Comparison of ENCODE assay signal across 14 cellular contexts in genomic region chr2:238420878-238421694, GRCh38. TPM values are rescaled to one million over a fixed set of nuclear protein-coding genes. Genes with fewer than 3 reads are reported as not detected.
DNase-seq lines count a peak whose midpoint lies in the region; TF ChIP-seq lines count a peak whose summit lies in the region.
"Had no signal": no experiment of that assay in that cellular context is flagged by ENCODE, and none has a peak within 500 bp of the region (broad histone marks: within the 10 kb centered on the region; RNA-seq: fewer than 3 reads in every experiment).

No MANE protein-coding gene starts in this region.

- H3K4me3 Mint-ChIP-seq in endodermal cell, result no peak overlapping the region

- H3K9me3 ChIP-seq in endodermal cell (ENCODE audit: control insufficient read depth, low read length) (peaks cover 1% of the 10 kb centered on the region), osteoblast (ENCODE audit: low read depth, low read length) (no peaks in the 10 kb centered on the region)

- H3K27ac Mint-ChIP-seq in endodermal cell, result peak overlapping the region; percentile 48

- H3K36me3 ChIP-seq in endodermal cell (ENCODE audit: control insufficient read depth, insufficient read depth, low read length) (no peaks in the 10 kb centered on the region), osteoblast (ENCODE audit: insufficient read depth, low read length) (no peaks in the 10 kb centered on the region)
- H3K36me3 ChIP-seq: HAP-1 had no signal

- H2AFZ ChIP-seq in osteoblast (ENCODE audit: low read length), result peak overlapping the region; percentile 30

- no peak overlapping the region for H3K4me3 ChIP-seq in endodermal cell (ENCODE audit: low read length)
- no peak overlapping the region for H3K4me3 ChIP-seq in osteoblast (ENCODE audit: insufficient read depth, low read length)
- H3K4me3 ChIP-seq: HAP-1 had no signal

- H3K27me3 ChIP-seq in endodermal cell (ENCODE audit: control insufficient read depth, insufficient read depth, low read length, poor library complexity, severe bottlenecking), result no peaks in the 10 kb centered on the region
- no peaks in the 10 kb centered on the region for H3K27me3 ChIP-seq in osteoblast (ENCODE audit: insufficient read depth, low read length)

- DNase-seq in ELF-1 (ENCODE audit: low read depth, low spot score) (peak; percentile 40), OCI-M1 (lab: John Stamatoyannopoulos, UW) (peak; percentile 95), endodermal cell (peak; percentile 67), osteoblast (ENCODE audit: insufficient read length, low spot score, missing footprints) (peak; percentile 61), globus pallidus (ENCODE audit: low spot score) (no peak), NCI-H2107 treated with DMSO at 0.1 percent for 48 hours (lab: John Stamatoyannopoulos, UW; ENCODE audit: unreplicated experiment) (no peak), GM19240 (ENCODE audit: insufficient read length, low spot score) (no peak)
- no peak for DNase-seq in NK-92 treated with Interleukin-12 subunit alpha and Interleukin-12 subunit beta, amount 100 ng/mL, for 24 hours (lab: John Stamatoyannopoulos, UW)
- DNase-seq: activated CD4-positive, alpha-beta T cell treated with anti-CD3 and anti-CD28 coated beads for 48 hours; hippocampal formation; NCI-H1694; stimulated activated CD4-positive, alpha-beta T cell treated with anti-CD3 and anti-CD28 coated beads, Interleukin-4, amount 100 ng/mL, for 1 hour; stimulated activated naive CD4-positive, alpha-beta T cell treated with Interleukin-2 at 50 U/mL for 16 hours had no signal

- TF ChIP-seq CTCF in endodermal cell (conservative IDR thresholded peaks at IDR 0.05) (no peak), osteoblast (IDR thresholded peaks at IDR 0.05; ENCODE audit: extremely low read depth, low read depth, low read length) (no peak)

- peaks cover 7% of the 10 kb centered on the region for H3K9me3 Mint-ChIP-seq in endodermal cell

- peaks cover 18% of the 10 kb centered on the region for H3K4me1 Mint-ChIP-seq in endodermal cell

- peak overlapping the region; percentile 4 for H3K4me2 ChIP-seq in osteoblast (ENCODE audit: insufficient read depth, low read length)

- H4K20me1 ChIP-seq in osteoblast (ENCODE audit: insufficient read depth, low read length), result no peaks in the 10 kb centered on the region

- H3K79me2 ChIP-seq in osteoblast (ENCODE audit: insufficient read depth, low read length), result peaks cover 3% of the 10 kb centered on the region

- H3K27ac ChIP-seq in endodermal cell (ENCODE audit: low read depth, low read length) (no peak overlapping the region), osteoblast (ENCODE audit: low read depth, low read length) (peak overlapping the region; percentile 61)

- H3K4me1 ChIP-seq in endodermal cell (ENCODE audit: control insufficient read depth, insufficient read depth, low read length), result no peaks in the 10 kb centered on the region
- H3K4me1 ChIP-seq in osteoblast (ENCODE audit: insufficient read depth, low read length), result peaks cover 53% of the 10 kb centered on the region

- H3K36me3 Mint-ChIP-seq in endodermal cell (ENCODE audit: low read depth), result peaks cover 1% of the 10 kb centered on the region

- H3K27me3 Mint-ChIP-seq in endodermal cell (ENCODE audit: insufficient read depth), result no peaks in the 10 kb centered on the region

- 75 to 81% methylated on average over 15 to 16 of the region's 16 CpGs for WGBS in endodermal cell (ENCODE audit: insufficient coverage in 1 of 2, insufficient read length in 1 of 2), 2 experiments

- H3K9ac ChIP-seq in endodermal cell (ENCODE audit: extremely low read depth, low read length, poor library complexity, severe bottlenecking), result no peak overlapping the region

RNA-seq across cellular contexts. Expression of gene ASB1, which starts 5.6 kb away (rescaled TPM):
- total RNA-seq in endodermal cell (10 to 100 TPM; 39.0 to 39.6 TPM), osteoblast (26.5 and 27.9 TPM in 2 replicates)
- polyA plus RNA-seq in endodermal cell (2013, experiment 1 of 2), result 23.2 TPM
- polyA plus RNA-seq in endodermal cell (2013, experiment 2 of 2), result 22.2 TPM

Comparison
In these comparisons a context has a peak if more than half of its experiments do, and no peak if none do; other contexts are left out.
1. DNase-seq: peak in ELF-1 (single experiment), OCI-M1 (single experiment), endodermal cell (single experiment) and osteoblast (single experiment); none in globus pallidus (single experiment), NK-92 treated with Interleukin-12 subunit alpha and Interleukin-12 subunit beta, amount 100 ng/mL, for 24 hours (single experiment), NCI-H2107 treated with DMSO at 0.1 percent for 48 hours (single experiment) and GM19240 (single experiment).